ENCODE assay signal across 1 cellular context in genomic region chr2:120749506-120750431, GRCh38.
A peak's percentile ranks its signal among the peaks of the same experiment; 100 is the strongest.
TF ChIP-seq lines count a peak whose summit lies in the region.

No MANE protein-coding gene starts in this region.

TF ChIP-seq in K562, 482 proteins besides CTCF, POLR2A, EP300 and RAD21:
- TF ChIP-seq ZNF175 (CRISPR knock-in tag; IDR thresholded peaks at IDR 0.05; ENCODE audit: low read depth), result no peak
- peak; percentile 15; the same call in 1 of the 2 replicates for TF ChIP-seq CEBPG (CRISPR knock-in tag; IDR thresholded peaks at IDR 0.05)
- TF ChIP-seq CEBPG (tag; conservative IDR thresholded peaks at IDR 0.05 in 1 of 2, IDR thresholded peaks at IDR 0.05 in 1 of 2), result peak in 1 of 2 experiments; percentile 57; a peak in 1 of 4 replicates
- TF ChIP-seq CAMTA2 (CRISPR knock-in tag; conservative IDR thresholded peaks at IDR 0.05), result no peak
- no peak for TF ChIP-seq USF1 (CRISPR knock-in tag; IDR thresholded peaks at IDR 0.05)
- TF ChIP-seq NFYB (IDR thresholded peaks at IDR 0.05; ENCODE audit: extremely low read depth, insufficient read length), result no peak
- peak; percentile 54 for TF ChIP-seq ATF3 (IDR thresholded peaks at IDR 0.05)
- TF ChIP-seq ATF3 (CRISPR knock-in tag; conservative IDR thresholded peaks at IDR 0.05), result no peak
- no peak for TF ChIP-seq CREB5 (CRISPR knock-in tag; IDR thresholded peaks at IDR 0.05)
- TF ChIP-seq SRSF1 (IDR thresholded peaks at IDR 0.05; ENCODE audit: low read depth, low read length), result no peak
- no peak for TF ChIP-seq SP2 (IDR thresholded peaks at IDR 0.05; ENCODE audit: extremely low read depth, low read depth, low read length, poor library complexity, severe bottlenecking)
- TF ChIP-seq SETDB1 (IDR thresholded peaks at IDR 0.05; ENCODE audit: low read length), result no peak
- TF ChIP-seq NONO (IDR thresholded peaks at IDR 0.05; ENCODE audit: low read depth in 2 of 2, low read length in 1 of 2), result no peak
- no peak for TF ChIP-seq SOX6 (IDR thresholded peaks at IDR 0.05)
- no peak for TF ChIP-seq JUN (IDR thresholded peaks at IDR 0.05; ENCODE audit: borderline replicate concordance, low read depth, low read length)
- no peak for TF ChIP-seq JUN (CRISPR knock-in tag; IDR thresholded peaks at IDR 0.05; ENCODE audit: borderline replicate concordance)
- TF ChIP-seq PHF20 (IDR thresholded peaks at IDR 0.05; ENCODE audit: partially characterized antibody), result no peak
- TF ChIP-seq EWSR1 (IDR thresholded peaks at IDR 0.05; ENCODE audit: borderline replicate concordance, low read depth, partially characterized antibody), result no peak
